Comparison of ENCODE assay signal across 8 cellular contexts in genomic region chr19:35774274-35775045, GRCh38. TPM values are rescaled to one million over a fixed set of nuclear protein-coding genes. Genes with fewer than 3 reads are reported as not detected.
A peak's percentile ranks its signal among the peaks of the same experiment; 100 is the strongest.
DNase-seq lines count a peak whose midpoint lies in the region; ATAC-seq and TF ChIP-seq lines count a peak whose summit lies in the region.

No MANE protein-coding gene starts in this region.

- no peaks in the 10 kb centered on the region for H3K27me3 Mint-ChIP-seq in activated CD4-positive, alpha-beta T cell treated with anti-CD3 and anti-CD28 coated beads for 36 hours

- no peak for TF ChIP-seq EP300 in stomach (IDR thresholded peaks at IDR 0.05)

- intact Hi-C loops in activated CD4-positive, alpha-beta T cell treated with anti-CD3 and anti-CD28 coated beads for 36 hours (cut with DNase I, micrococcal nuclease) = loop anchor here (1.0 to 2.0 kb wide), 17 partner anchors 16 to 366 kb away; partner anchors contain the start of genes LIN37 (in 2 of the 2), PROSER3 (in 2 of the 2), PSENEN (in 2 of the 2) and U2AF1L4 (in 2 of the 2)
- intact Hi-C loops in right cardiac atrium (cut with DNase I) (no loop called here), stomach (cut with DNase I; ENCODE audit: low total_unique reads) (no loop called here)

- no peak overlapping the region for H3K27ac Mint-ChIP-seq in activated CD4-positive, alpha-beta T cell treated with anti-CD3 and anti-CD28 coated beads for 36 hours

- H3K4me1 ChIP-seq in right cardiac atrium (ENCODE audit: control insufficient read depth, insufficient read depth, low read length) (peaks cover 4% of the 10 kb centered on the region), stomach (peaks cover 7 to 25% (median 21%) of the 10 kb centered on the region in 4 donors)

- no peaks in the 10 kb centered on the region for H3K36me3 Mint-ChIP-seq in activated CD4-positive, alpha-beta T cell treated with anti-CD3 and anti-CD28 coated beads for 36 hours (ENCODE audit: low read depth)

- CTCF ChIA-PET in activated CD4-positive, alpha-beta T cell treated with anti-CD3 and anti-CD28 coated beads for 36 hours (lab: Charles Lee) = interaction anchor here (0.6 kb wide), 1 partner anchor 15 kb away, joined by 4 read pairs; no protein-coding TSS in a partner anchor

- H3K4me3 Mint-ChIP-seq in activated CD4-positive, alpha-beta T cell treated with anti-CD3 and anti-CD28 coated beads for 36 hours = peak overlapping the region; percentile 75

- H3K27ac ChIP-seq in SU-DHL-6 (ENCODE audit: low read depth, low read length) (no peak overlapping the region), right cardiac atrium (ENCODE audit: low read length) (no peak overlapping the region), stomach (no peak overlapping the region)

- H2AFZ ChIP-seq in SU-DHL-6 (ENCODE audit: low read depth, low read length, severe bottlenecking) = peak overlapping the region; percentile 60

- no peak for ATAC-seq in activated CD4-positive, alpha-beta T cell treated with anti-CD3 and anti-CD28 coated beads for 36 hours
- ATAC-seq in right cardiac atrium (no peak), left lobe of liver (no peak), HG03378 (IDR thresholded peaks at IDR 0.05; ENCODE audit: unreplicated experiment) (no peak)

- DNase-seq in activated CD4-positive, alpha-beta T cell treated with anti-CD3 and anti-CD28 coated beads for 36 hours = no peak
- no peak for DNase-seq in activated CD4-positive, alpha-beta T cell treated with anti-CD3 and anti-CD28 coated beads, Interleukin-2, amount 50 U/mL, for 1 hour
- DNase-seq in right cardiac atrium (peak in 1 of 3 donors; percentile 51), stomach (no peak), hypothalamus (lab: John Stamatoyannopoulos, UW) (no peak), left lobe of liver (ENCODE audit: low spot score) (no peak)

- no peaks in the 10 kb centered on the region; the same call in 1 of the 2 replicates for H3K79me2 ChIP-seq in SU-DHL-6 (ENCODE audit: insufficient read depth, low read length)

- POLR2A ChIA-PET in activated CD4-positive, alpha-beta T cell treated with anti-CD3 and anti-CD28 coated beads for 36 hours (lab: Charles Lee) = no interaction called here

- no peaks in the 10 kb centered on the region for H3K9me3 Mint-ChIP-seq in activated CD4-positive, alpha-beta T cell treated with anti-CD3 and anti-CD28 coated beads for 36 hours (ENCODE audit: low read depth)

- H3K4me1 Mint-ChIP-seq in activated CD4-positive, alpha-beta T cell treated with anti-CD3 and anti-CD28 coated beads for 36 hours = peaks cover 12% of the 10 kb centered on the region

- H3K9me3 ChIP-seq in SU-DHL-6 (ENCODE audit: insufficient read depth, low read length) (no peaks in the 10 kb centered on the region), right cardiac atrium (ENCODE audit: control insufficient read depth, low read length) (no peaks in the 10 kb centered on the region), stomach (no peaks in the 10 kb centered on the region)

- H3K36me3 ChIP-seq in SU-DHL-6 (ENCODE audit: low read length) (no peaks in the 10 kb centered on the region), stomach (peaks cover 0 to 14% (median 12%) of the 10 kb centered on the region in 4 donors)

- H3K4me3 ChIP-seq in SU-DHL-6 (ENCODE audit: insufficient read depth, low read length, poor library complexity, severe bottlenecking) = no peak overlapping the region
- H3K4me3 ChIP-seq in right cardiac atrium (ENCODE audit: low read length) = peak overlapping the region; percentile 97
- peak overlapping the region; percentile 83 to 99 (median 94) for H3K4me3 ChIP-seq in stomach

- TF ChIP-seq POLR2A in stomach (IDR thresholded peaks at IDR 0.05) = no peak

- H4K20me1 ChIP-seq in SU-DHL-6 (ENCODE audit: low read depth, low read length) = no peaks in the 10 kb centered on the region

- H3K4me2 ChIP-seq in SU-DHL-6 (ENCODE audit: low read depth, low read length, poor library complexity, severe bottlenecking) = peak overlapping the region; percentile 32

- TF ChIP-seq CTCF in SU-DHL-6 (IDR thresholded peaks at IDR 0.05; ENCODE audit: insufficient read depth, low read length, poor library complexity, severe bottlenecking) (no peak), stomach (IDR thresholded peaks at IDR 0.05) (no peak)

- H3K9ac ChIP-seq in SU-DHL-6 (ENCODE audit: low read length) = no peak overlapping the region

- peaks cover 3% of the 10 kb centered on the region; the same call in 1 of the 2 replicates for H3F3A ChIP-seq in SU-DHL-6 (ENCODE audit: insufficient read depth)

- H3K27me3 ChIP-seq in SU-DHL-6 (ENCODE audit: low read length) (no peaks in the 10 kb centered on the region), right cardiac atrium (ENCODE audit: control insufficient read depth, insufficient read depth) (no peaks in the 10 kb centered on the region), stomach (no peaks in the 10 kb centered on the region)

- WGBS in right cardiac atrium = 36% methylated on average over 16 of the region's 16 CpGs
- 25 to 55% (median 41%) methylated on average over 16 of the region's 16 CpGs for WGBS in stomach, 5 donors

- no peaks in the 10 kb centered on the region for H3K9me2 ChIP-seq in SU-DHL-6 (replicated peaks; ENCODE audit: insufficient read depth, low read length)

RNA-seq across cellular contexts. Expression of gene ARHGAP33, which starts 0.9 kb away (rescaled TPM):
- total RNA-seq in activated CD4-positive, alpha-beta T cell treated with anti-CD3 and anti-CD28 coated beads for 36 hours = 10 to 100 TPM; 27.8 to 35.2 TPM
- 10 to 100 TPM in 1 of 4 donors, 1 to 10 TPM in 3; 1.5 to 11.8 (median 4.9) TPM for total RNA-seq in right cardiac atrium
- 4.3 TPM for polyA plus RNA-seq in right cardiac atrium
- 10 to 100 TPM in 4 of 5 donors, 1 to 10 TPM in 1; 5.1 to 73.6 (median 25.4) TPM for total RNA-seq in stomach
- 1 to 10 TPM; 1.4 to 8.0 (median 6.9) TPM for polyA plus RNA-seq in stomach
- total RNA-seq in left lobe of liver = 3.6 TPM

RNA-seq across cellular contexts. Expression of gene PROSER3, which starts 16.5 kb away (rescaled TPM):
- total RNA-seq in activated CD4-positive, alpha-beta T cell treated with anti-CD3 and anti-CD28 coated beads for 36 hours = 10 to 100 TPM; 39.8 to 62.8 TPM
- total RNA-seq in right cardiac atrium (10 to 100 TPM in 1 of 4 donors, 1 to 10 TPM in 3; 5.6 to 10.3 (median 7.4) TPM), stomach (10 to 100 TPM in 4 of 5 donors, 1 to 10 TPM in 1; 5.9 to 61.3 (median 36.5) TPM), left lobe of liver (4.5 TPM)
- polyA plus RNA-seq in right cardiac atrium (6.4 TPM), stomach (1 to 10 TPM; 3.6 to 6.7 (median 4.5) TPM)

RNA-seq across cellular contexts. Expression of gene HSPB6, which starts 17.6 kb away (rescaled TPM):
- under 1 TPM; 0.53 to 0.93 TPM for total RNA-seq in activated CD4-positive, alpha-beta T cell treated with anti-CD3 and anti-CD28 coated beads for 36 hours
- total RNA-seq in right cardiac atrium = 100 to 1,000 TPM; 107 to 207 (median 148) TPM
- 209 TPM for polyA plus RNA-seq in right cardiac atrium
- 100 to 1,000 TPM in 3 of 5 donors, 10 to 100 TPM in 2; 25.0 to 492 (median 209) TPM for total RNA-seq in stomach
- polyA plus RNA-seq in stomach = 10 to 100 TPM; 45.0 to 84.9 (median 71.5) TPM
- total RNA-seq in left lobe of liver = 7.0 TPM

RNA-seq across cellular contexts. Expression of gene LIN37, which starts 26.1 kb away (rescaled TPM):
- total RNA-seq in activated CD4-positive, alpha-beta T cell treated with anti-CD3 and anti-CD28 coated beads for 36 hours = 10 to 100 TPM in 1 of 2 experiments, 1 to 10 TPM in 1; 8.4 to 12.7 TPM
- total RNA-seq in right cardiac atrium = 10 to 100 TPM in 2 of 4 donors, 1 to 10 TPM in 2; 8.2 to 14.6 (median 10.3) TPM
- 17.9 TPM for polyA plus RNA-seq in right cardiac atrium
- total RNA-seq in stomach = 10 to 100 TPM in 3 of 5 donors, 1 to 10 TPM in 2; 2.3 to 26.5 (median 17.9) TPM
- polyA plus RNA-seq in stomach = 10 to 100 TPM; 21.5 to 44.9 (median 29.2) TPM
- 4.7 TPM for total RNA-seq in left lobe of liver

RNA-seq across cellular contexts. Expression of gene PSENEN, which starts 29.0 kb away (rescaled TPM):
- 10 to 100 TPM; 36.0 to 37.9 TPM for total RNA-seq in activated CD4-positive, alpha-beta T cell treated with anti-CD3 and anti-CD28 coated beads for 36 hours
- total RNA-seq in right cardiac atrium = 10 to 100 TPM; 40.0 to 50.4 (median 43.8) TPM
- polyA plus RNA-seq in right cardiac atrium = 69.7 TPM
- total RNA-seq in stomach = 10 to 100 TPM in 3 of 5 donors, 1 to 10 TPM in 1, not detected in 1; 9.3 to 58.0 (median 32.2) TPM
- polyA plus RNA-seq in stomach = 100 to 1,000 TPM in 1 of 3 donors, 10 to 100 TPM in 2; 49.2 to 101 (median 51.0) TPM
- 31.7 TPM for total RNA-seq in left lobe of liver

Comparison
In these comparisons a context has a peak if more than half of its experiments do, and no peak if none do; other contexts are left out.
1. intact Hi-C loops: an anchor here in activated CD4-positive, alpha-beta T cell treated with anti-CD3 and anti-CD28 coated beads for 36 hours (1.0 to 2.0 kb wide); none called in right cardiac atrium and stomach.